Comparison of ENCODE assay signal across 8 cellular contexts in genomic region chr3:4474683-4475490, GRCh38. TPM values are rescaled to one million over a fixed set of nuclear protein-coding genes. Genes with fewer than 3 reads are reported as not detected.
A peak's percentile ranks its signal among the peaks of the same experiment; 100 is the strongest.
DNase-seq lines count a peak whose midpoint lies in the region; ATAC-seq and TF ChIP-seq lines count a peak whose summit lies in the region.

No MANE protein-coding gene starts in this region.

- no peaks in the 10 kb centered on the region for H3K36me3 Mint-ChIP-seq in T-helper 1 cell treated with Interleukin-12 subunit alpha and Interleukin-12 subunit beta and Interleukin-4 antibody, amounts not matched to agents 30 μg/mL and 1 μg/mL, for 36 hours (ENCODE audit: low read depth)

- intact Hi-C loops in A673 (cut with micrococcal nuclease; ENCODE audit: unreplicated experiment), result no loop called here

- POLR2A ChIA-PET in A673 (lab: Charles Lee; ENCODE audit: low non-redundant PET), result no interaction called here

- ATAC-seq in HG03064 (IDR thresholded peaks at IDR 0.05; ENCODE audit: low read depth, unreplicated experiment), result peak; percentile 57

- H3K9me3 Mint-ChIP-seq in T-helper 1 cell treated with Interleukin-12 subunit alpha and Interleukin-12 subunit beta and Interleukin-4 antibody, amounts not matched to agents 30 μg/mL and 1 μg/mL, for 36 hours, result no peaks in the 10 kb centered on the region

- peaks cover 7% of the 10 kb centered on the region for H3K4me1 Mint-ChIP-seq in T-helper 1 cell treated with Interleukin-12 subunit alpha and Interleukin-12 subunit beta and Interleukin-4 antibody, amounts not matched to agents 30 μg/mL and 1 μg/mL, for 36 hours (ENCODE audit: low read depth)

- BruUV-seq in A673 (replicated peaks; lab: Mats Ljungman, UMichigan), result no TSS peak

- H3K4me3 ChIP-seq in foreskin fibroblast (ENCODE audit: low read depth in 1 of 2, low read length in 2 of 2) (no peak overlapping the region), A673 (ENCODE audit: low read depth, low read length, poor library complexity, severe bottlenecking) (no peak overlapping the region)

- no peaks in the 10 kb centered on the region for H3K9me3 ChIP-seq in A673 (ENCODE audit: low read depth, low read length, poor library complexity, severe bottlenecking)

- TF ChIP-seq CTCF in foreskin fibroblast (IDR thresholded peaks at IDR 0.05; ENCODE audit: low read depth, low read length), result no peak
- TF ChIP-seq CTCF in A673 (conservative IDR thresholded peaks at IDR 0.05; ENCODE audit: low read depth, low read length), result no peak

- peak overlapping the region; percentile 54 for H3K27ac Mint-ChIP-seq in T-helper 1 cell treated with Interleukin-12 subunit alpha and Interleukin-12 subunit beta and Interleukin-4 antibody, amounts not matched to agents 30 μg/mL and 1 μg/mL, for 36 hours

- DNase-seq in activated CD4-positive, alpha-beta T cell treated with anti-CD3 and anti-CD28 coated beads for 48 hours, result peak; percentile 61
- no peak for DNase-seq in activated CD4-positive, alpha-beta T cell treated with anti-CD3 and anti-CD28 coated beads for 4 hours
- DNase-seq in foreskin fibroblast, result peak; percentile 67 to 84
- peak; percentile 25 to 60 for DNase-seq in stimulated activated CD8-positive, alpha-beta memory T cell treated with anti-CD3 and anti-CD28 coated beads, Interleukin-7, amount 100 ng/mL, for 48 hours (ENCODE audit: extremely low read depth in 1 of 2, low read depth in 1 of 2)
- no peak for DNase-seq in A673 (ENCODE audit: low spot score)
- DNase-seq in iPS-NIHi11 (ENCODE audit: low spot score), result no peak

- H3K27ac ChIP-seq in A673 (ENCODE audit: low read depth, low read length, poor library complexity, severe bottlenecking), result no peak overlapping the region

- H3K4me1 ChIP-seq in A673 (ENCODE audit: insufficient read depth, low read length, poor library complexity, severe bottlenecking), result no peaks in the 10 kb centered on the region

- CTCF ChIA-PET in A673 (lab: Charles Lee), result no interaction called here

- peak overlapping the region; percentile 39 for H3K4me3 Mint-ChIP-seq in T-helper 1 cell treated with Interleukin-12 subunit alpha and Interleukin-12 subunit beta and Interleukin-4 antibody, amounts not matched to agents 30 μg/mL and 1 μg/mL, for 36 hours

- no peaks in the 10 kb centered on the region for H3K36me3 ChIP-seq in A673 (ENCODE audit: insufficient read depth, low read length, poor library complexity, severe bottlenecking)

- peaks cover 10% of the 10 kb centered on the region for H3K27me3 Mint-ChIP-seq in T-helper 1 cell treated with Interleukin-12 subunit alpha and Interleukin-12 subunit beta and Interleukin-4 antibody, amounts not matched to agents 30 μg/mL and 1 μg/mL, for 36 hours (ENCODE audit: low read depth)

- H3K27me3 ChIP-seq in A673 (replicated peaks; ENCODE audit: insufficient read depth, low read depth, low read length, poor library complexity), result peaks cover 20% of the 10 kb centered on the region

RNA-seq across cellular contexts. Expression of gene SUMF1, which starts 7.8 kb away (rescaled TPM):
- 7.3 and 7.8 TPM in 2 replicates for total RNA-seq in A673 (2021)

RNA-seq across cellular contexts. Expression of gene ITPR1, which starts 18.3 kb away (rescaled TPM):
- total RNA-seq in A673 (2021), result 8.0 and 8.6 TPM in 2 replicates

Comparison
In these comparisons a context has a peak if more than half of its experiments do, and no peak if none do; other contexts are left out.
1. DNase-seq: peak in activated CD4-positive, alpha-beta T cell treated with anti-CD3 and anti-CD28 coated beads for 48 hours (single experiment), foreskin fibroblast (2 of 2) and stimulated activated CD8-positive, alpha-beta memory T cell treated with anti-CD3 and anti-CD28 coated beads, Interleukin-7, amount 100 ng/mL, for 48 hours (2 of 2); none in activated CD4-positive, alpha-beta T cell treated with anti-CD3 and anti-CD28 coated beads for 4 hours (0 of 2), A673 (single experiment) and iPS-NIHi11 (single experiment).